9 cellular contexts compared by ENCODE assay signal in genomic region chr6:13447949-13448724, GRCh38. TPM values are rescaled to one million over a fixed set of nuclear protein-coding genes. Genes with fewer than 3 reads are reported as not detected.
A peak's percentile ranks its signal among the peaks of the same experiment; 100 is the strongest.
DNase-seq lines count a peak whose midpoint lies in the region; ATAC-seq lines count a peak whose summit lies in the region.
"Had no signal": no experiment of that assay in that cellular context is flagged by ENCODE, and none has a peak within 500 bp of the region (broad histone marks: within the 10 kb centered on the region; RNA-seq: fewer than 3 reads in every experiment).

No MANE protein-coding gene starts in this region.

- WGBS in thymus: 41% methylated on average over 5 of the region's 5 CpGs

- peaks cover 8% of the 10 kb centered on the region for H3K4me1 ChIP-seq in thymus (ENCODE audit: control insufficient read depth, insufficient read depth, low read length)

- H3K4me1 Mint-ChIP-seq in T-helper 2 cell treated with Interferon-gamma antibody and Interleukin-4, amounts not matched to agents 5 μg/mL and 100 μg/mL, for 36 hours (ENCODE audit: low read depth): peaks cover 24% of the 10 kb centered on the region
- peaks cover 43% of the 10 kb centered on the region for H3K4me1 Mint-ChIP-seq in activated naive CD8-positive, alpha-beta T cell treated with anti-CD3 and anti-CD28 coated beads, Interleukin-2, amount 50 U/mL, for 24 hours
- H3K4me1 Mint-ChIP-seq in immature natural killer cell: peaks cover 86 to 99% of the 10 kb centered on the region in 2 donors

- H3K27ac Mint-ChIP-seq in T-helper 2 cell treated with Interferon-gamma antibody and Interleukin-4, amounts not matched to agents 5 μg/mL and 100 μg/mL, for 36 hours: peak overlapping the region; percentile 31
- no peak overlapping the region for H3K27ac Mint-ChIP-seq in activated naive CD8-positive, alpha-beta T cell treated with anti-CD3 and anti-CD28 coated beads, Interleukin-2, amount 50 U/mL, for 24 hours
- peak overlapping the region; percentile 84 to 97 (median 95) for H3K27ac Mint-ChIP-seq in immature natural killer cell

- H3K27me3 ChIP-seq in thymus (ENCODE audit: control insufficient read depth, insufficient read depth): no peaks in the 10 kb centered on the region

- peak; percentile 54 for ATAC-seq in activated naive CD8-positive, alpha-beta T cell treated with anti-CD3 and anti-CD28 coated beads, Interleukin-2, amount 50 U/mL, for 24 hours

- H3K36me3 ChIP-seq in thymus (ENCODE audit: control insufficient read depth, insufficient read depth): no peaks in the 10 kb centered on the region

- no peaks in the 10 kb centered on the region for H3K27me3 Mint-ChIP-seq in T-helper 2 cell treated with Interferon-gamma antibody and Interleukin-4, amounts not matched to agents 5 μg/mL and 100 μg/mL, for 36 hours (ENCODE audit: low read depth)
- H3K27me3 Mint-ChIP-seq in activated naive CD8-positive, alpha-beta T cell treated with anti-CD3 and anti-CD28 coated beads, Interleukin-2, amount 50 U/mL, for 24 hours: no peaks in the 10 kb centered on the region
- peaks cover 0 to 3% (median 0%) of the 10 kb centered on the region in 3 donors for H3K27me3 Mint-ChIP-seq in immature natural killer cell (ENCODE audit: low read depth in 3 of 3)

- DNase-seq in T-helper 2 cell treated with Interferon-gamma antibody and Interleukin-4, amounts not matched to agents 5 μg/mL and 100 μg/mL, for 36 hours (ENCODE audit: low spot score): no peak
- DNase-seq in T-helper 2 cell (no peak), immature natural killer cell (no peak), HK-2 (ENCODE audit: unreplicated experiment) (no peak), NCI-H128 (lab: John Stamatoyannopoulos, UW; ENCODE audit: unreplicated experiment) (no peak)
- no peak for DNase-seq in activated naive CD8-positive, alpha-beta T cell treated with anti-CD3 and anti-CD28 coated beads, Interleukin-2, amount 50 U/mL, for 24 hours
- DNase-seq in central memory CD4-positive, alpha-beta T cell: no peak
- DNase-seq: DND-41 had no signal

- H3K4me3 Mint-ChIP-seq in T-helper 2 cell treated with Interferon-gamma antibody and Interleukin-4, amounts not matched to agents 5 μg/mL and 100 μg/mL, for 36 hours: no peak overlapping the region
- no peak overlapping the region for H3K4me3 Mint-ChIP-seq in activated naive CD8-positive, alpha-beta T cell treated with anti-CD3 and anti-CD28 coated beads, Interleukin-2, amount 50 U/mL, for 24 hours
- peak overlapping the region; percentile 46 to 83 (median 75) for H3K4me3 Mint-ChIP-seq in immature natural killer cell

- peaks cover 3% of the 10 kb centered on the region for H3K9me3 Mint-ChIP-seq in T-helper 2 cell treated with Interferon-gamma antibody and Interleukin-4, amounts not matched to agents 5 μg/mL and 100 μg/mL, for 36 hours
- H3K9me3 Mint-ChIP-seq in activated naive CD8-positive, alpha-beta T cell treated with anti-CD3 and anti-CD28 coated beads, Interleukin-2, amount 50 U/mL, for 24 hours: no peaks in the 10 kb centered on the region
- H3K9me3 Mint-ChIP-seq in immature natural killer cell: no peaks in the 10 kb centered on the region

- H3K27ac ChIP-seq in thymus (ENCODE audit: low read depth): peak overlapping the region; percentile 15

- no peaks in the 10 kb centered on the region for H3K9me3 ChIP-seq in thymus (ENCODE audit: control insufficient read depth)

- no peaks in the 10 kb centered on the region for H3K36me3 Mint-ChIP-seq in T-helper 2 cell treated with Interferon-gamma antibody and Interleukin-4, amounts not matched to agents 5 μg/mL and 100 μg/mL, for 36 hours (ENCODE audit: low read depth)
- peaks cover 31% of the 10 kb centered on the region for H3K36me3 Mint-ChIP-seq in activated naive CD8-positive, alpha-beta T cell treated with anti-CD3 and anti-CD28 coated beads, Interleukin-2, amount 50 U/mL, for 24 hours (ENCODE audit: low read depth)
- H3K36me3 Mint-ChIP-seq in immature natural killer cell: peaks cover 14 to 29% (median 21%) of the 10 kb centered on the region in 3 donors

- no peak overlapping the region for H3K4me3 ChIP-seq in thymus (ENCODE audit: low read length)

RNA-seq across cellular contexts. Expression of gene GFOD1, which starts 39.3 kb away (rescaled TPM):
- polyA plus RNA-seq in immature natural killer cell: 10 to 100 TPM; 22.5 to 68.8 (median 49.3) TPM
- polyA plus RNA-seq in thymus: 8.1 TPM

Comparison
In these comparisons a context has a peak if more than half of its experiments do, and no peak if none do; other contexts are left out.
1. H3K4me3 Mint-ChIP-seq: peak in immature natural killer cell (5 of 5); none in T-helper 2 cell treated with Interferon-gamma antibody and Interleukin-4, amounts not matched to agents 5 μg/mL and 100 μg/mL, for 36 hours (single experiment) and activated naive CD8-positive, alpha-beta T cell treated with anti-CD3 and anti-CD28 coated beads, Interleukin-2, amount 50 U/mL, for 24 hours (single experiment).